In the genomic region with DNA sequence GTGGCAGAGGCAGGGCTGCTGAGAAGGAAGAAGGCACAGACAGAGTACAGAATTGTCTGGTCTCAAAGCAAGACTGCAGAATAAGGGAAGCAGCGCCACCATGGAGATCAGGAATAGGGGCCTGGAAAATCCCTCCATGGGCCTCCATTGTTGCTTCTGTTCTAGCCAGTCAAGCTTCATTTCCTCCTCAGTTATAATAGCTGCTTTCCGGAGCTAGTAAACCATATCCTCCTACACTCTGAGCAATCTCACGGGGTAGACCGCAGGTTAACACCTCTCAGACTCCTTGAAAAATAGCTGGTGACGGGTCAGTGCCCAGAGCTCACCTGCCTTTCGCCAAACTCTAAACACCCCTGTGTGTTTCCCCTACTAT, we compare ENCODE assay signal across 9 cellular contexts. TPM values are rescaled to one million over a fixed set of nuclear protein-coding genes. Genes with fewer than 3 reads are reported as not detected.
DNase-seq lines count a peak whose midpoint lies in the region; ATAC-seq lines count a peak whose summit lies in the region.
"Had no signal": no experiment of that assay in that cellular context is flagged by ENCODE, and none has a peak within 500 bp of the region (broad histone marks: within the 10 kb centered on the region; RNA-seq: fewer than 3 reads in every experiment).

No MANE protein-coding gene starts in this region.

- H3K4me3 ChIP-seq in mesenchymal stem cell (ENCODE audit: insufficient read depth in 1 of 2, low read depth in 1 of 2, low read length in 2 of 2): no peak overlapping the region
- H3K4me3 ChIP-seq: HAP-1 had no signal

- H2AFZ ChIP-seq in mesenchymal stem cell (ENCODE audit: low read depth, low read length): no peak overlapping the region

- peaks cover 0 to 14% of the 10 kb centered on the region in 2 experiments for H3K27me3 ChIP-seq in mesenchymal stem cell (ENCODE audit: control insufficient read depth in 1 of 2, insufficient read depth in 1 of 2, low read length in 2 of 2)

- no peak overlapping the region for H4K8ac ChIP-seq in mesenchymal stem cell (ENCODE audit: low read length)

- no peaks in the 10 kb centered on the region for H3K27me3 Mint-ChIP-seq in activated T-cell treated with anti-CD3 and anti-CD28 coated beads, Interleukin-2, amount 50 U/mL, for 24 hours

- no peak overlapping the region for H2BK15ac ChIP-seq in mesenchymal stem cell (ENCODE audit: low read depth, poor library complexity, severe bottlenecking)

- H2AK5ac ChIP-seq in mesenchymal stem cell (ENCODE audit: low read length, severe bottlenecking): no peak overlapping the region

- H3K36me3 ChIP-seq in mesenchymal stem cell (ENCODE audit: control insufficient read depth in 1 of 2, insufficient read depth in 2 of 2, low read depth in 1 of 2, low read length in 2 of 2): peaks cover 0 to 4% of the 10 kb centered on the region in 2 experiments
- H3K36me3 ChIP-seq: HAP-1 had no signal

- H3K9me3 ChIP-seq in mesenchymal stem cell (ENCODE audit: control insufficient read depth, low read length): no peaks in the 10 kb centered on the region
- H3K9me3 ChIP-seq: HAP-1 had no signal

- no peak overlapping the region for H3K4ac ChIP-seq in mesenchymal stem cell (ENCODE audit: low read depth in 1 of 2, low read length in 2 of 2)

- no peak overlapping the region for H3K9ac ChIP-seq in mesenchymal stem cell (ENCODE audit: low read length)

- no peak overlapping the region for H2BK5ac ChIP-seq in mesenchymal stem cell (ENCODE audit: low read depth, low read length, poor library complexity, severe bottlenecking)

- H3K4me1 Mint-ChIP-seq in activated T-cell treated with anti-CD3 and anti-CD28 coated beads, Interleukin-2, amount 50 U/mL, for 24 hours (ENCODE audit: low read depth): peaks cover 57% of the 10 kb centered on the region

- no peak overlapping the region for H2BK12ac ChIP-seq in mesenchymal stem cell (ENCODE audit: low read length in 2 of 2)

- peak; percentile 23 for ATAC-seq in GM19468 (IDR thresholded peaks at IDR 0.05; ENCODE audit: extremely low read depth, unreplicated experiment)
- ATAC-seq in HG03521 (IDR thresholded peaks at IDR 0.05; ENCODE audit: unreplicated experiment): peak; percentile 38

- no peak overlapping the region for H3K18ac ChIP-seq in mesenchymal stem cell (ENCODE audit: low read depth in 1 of 2, low read length in 2 of 2)

- WGBS in mesenchymal stem cell: 91% methylated on average over 6 of the region's 6 CpGs

- peak; percentile 65 for DNase-seq in DMS53 (lab: John Stamatoyannopoulos, UW)
- DNase-seq in activated T-cell treated with anti-CD3 and anti-CD28 coated beads, Interleukin-2, amount 50 U/mL, for 24 hours: peak; percentile 50
- no peak for DNase-seq in mesenchymal stem cell
- no peak for DNase-seq in retina
- no peak for DNase-seq in effector CD8-positive, alpha-beta T cell (lab: John Stamatoyannopoulos, UW)
- no peak for DNase-seq in NCI-H2171 treated with DMSO at 0.1 percent for 48 hours (lab: John Stamatoyannopoulos, UW)

- no peak overlapping the region for H3K23ac ChIP-seq in mesenchymal stem cell (ENCODE audit: low read length in 2 of 2)

- H3K4me1 ChIP-seq in mesenchymal stem cell (ENCODE audit: control insufficient read depth, insufficient read depth, low read depth, low read length): peaks cover 6% of the 10 kb centered on the region
- H3K4me1 ChIP-seq: HAP-1 had no signal

- no peaks in the 10 kb centered on the region for H3K36me3 Mint-ChIP-seq in activated T-cell treated with anti-CD3 and anti-CD28 coated beads, Interleukin-2, amount 50 U/mL, for 24 hours (ENCODE audit: low read depth)

- H3K79me1 ChIP-seq in mesenchymal stem cell (replicated peaks; ENCODE audit: low read length, poor library complexity, severe bottlenecking): no peaks in the 10 kb centered on the region

- H3K27ac Mint-ChIP-seq in activated T-cell treated with anti-CD3 and anti-CD28 coated beads, Interleukin-2, amount 50 U/mL, for 24 hours: peak overlapping the region; percentile 92

- no peak overlapping the region for H3K14ac ChIP-seq in mesenchymal stem cell (ENCODE audit: low read length in 2 of 2)

- peak overlapping the region; percentile 55 for H3K27ac ChIP-seq in mesenchymal stem cell (ENCODE audit: low read length, poor library complexity, severe bottlenecking)

- no peak overlapping the region for H4K91ac ChIP-seq in mesenchymal stem cell (ENCODE audit: low read length)

- no peak overlapping the region for H2BK120ac ChIP-seq in mesenchymal stem cell (ENCODE audit: low read depth, low read length)

- H3K9me3 Mint-ChIP-seq in activated T-cell treated with anti-CD3 and anti-CD28 coated beads, Interleukin-2, amount 50 U/mL, for 24 hours: peaks cover 2% of the 10 kb centered on the region

- peak overlapping the region; percentile 80 for H3K4me3 Mint-ChIP-seq in activated T-cell treated with anti-CD3 and anti-CD28 coated beads, Interleukin-2, amount 50 U/mL, for 24 hours

- H3K4me2 ChIP-seq in mesenchymal stem cell (ENCODE audit: low read length, poor library complexity, severe bottlenecking): no peak overlapping the region

RNA-seq across cellular contexts. Expression of gene HLA-DMB, which starts 0.6 kb away (rescaled TPM):
- polyA plus RNA-seq in mesenchymal stem cell (2013, experiment 1 of 2): 1.5 TPM
- 1.7 TPM for polyA plus RNA-seq in mesenchymal stem cell (2013, experiment 2 of 2)

RNA-seq across cellular contexts. Expression of gene HLA-DMA, which starts 11.5 kb away (rescaled TPM):
- 12.4 TPM for polyA plus RNA-seq in mesenchymal stem cell (2013, experiment 1 of 2)
- 12.7 TPM for polyA plus RNA-seq in mesenchymal stem cell (2013, experiment 2 of 2)

RNA-seq across cellular contexts. Expression of gene BRD2, which starts 27.0 kb away (rescaled TPM):
- 132 TPM for polyA plus RNA-seq in mesenchymal stem cell (2013, experiment 1 of 2)
- 129 TPM for polyA plus RNA-seq in mesenchymal stem cell (2013, experiment 2 of 2)

Comparison
In these comparisons a context has a peak if more than half of its experiments do, and no peak if none do; other contexts are left out.
1. DNase-seq: peak in DMS53 (single experiment) and activated T-cell treated with anti-CD3 and anti-CD28 coated beads, Interleukin-2, amount 50 U/mL, for 24 hours (single experiment); none in mesenchymal stem cell (single experiment), retina (single experiment), effector CD8-positive, alpha-beta T cell (single experiment) and NCI-H2171 treated with DMSO at 0.1 percent for 48 hours (single experiment).